7 cellular contexts compared by ENCODE assay signal in the genomic region with DNA sequence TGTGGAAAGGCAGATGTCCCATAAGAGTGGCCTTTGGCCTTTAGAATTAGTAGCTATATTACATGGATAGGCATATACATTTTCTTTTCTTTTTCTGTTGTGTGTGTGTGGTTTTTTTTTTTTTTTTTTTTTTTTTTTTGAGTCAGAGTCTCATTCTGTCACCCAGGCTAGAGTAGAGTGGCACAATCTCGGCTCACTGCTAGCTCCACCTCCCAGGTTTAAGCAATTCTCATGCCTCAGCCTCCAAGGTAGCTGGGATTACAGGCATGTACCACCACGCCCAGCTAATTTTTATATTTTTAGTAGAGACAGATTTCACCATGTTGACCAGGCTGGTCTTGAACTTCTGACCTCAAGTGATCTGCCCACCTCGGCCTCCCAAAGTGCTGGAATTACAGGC. TPM values are rescaled to one million over a fixed set of nuclear protein-coding genes. Genes with fewer than 3 reads are reported as not detected.
DNase-seq lines count a peak whose midpoint lies in the region; ATAC-seq lines count a peak whose summit lies in the region.
"Not testable (repeated sequence)": the region's sequence is repeated elsewhere in the genome, so short reads cannot be mapped to it uniquely, and the experiment has no call there.
"Had no signal": no experiment of that assay in that cellular context is flagged by ENCODE, and none has a peak within 500 bp of the region (broad histone marks: within the 10 kb centered on the region; RNA-seq: fewer than 3 reads in every experiment).

No MANE protein-coding gene starts in this region.

- peak overlapping the region in 6 of 8 donors; percentile 27 to 81 (median 70) for H3K27ac Mint-ChIP-seq in CD8-positive, alpha-beta memory T cell
- H3K27ac Mint-ChIP-seq in activated CD4-positive, alpha-beta T cell treated with anti-CD3 and anti-CD28 coated beads for 36 hours, result peak overlapping the region; percentile 72
- peak overlapping the region; percentile 34 for H3K27ac Mint-ChIP-seq in activated T-helper 1 cell treated with anti-CD3 and anti-CD28 coated beads, Interleukin-12 subunit alpha, Interleukin-12 subunit beta, Interleukin-2, Interleukin-4 antibody, amounts not matched to agents 30 ng/mL and 10 ng/mL and 1 ng/mL, durations not matched to agents 14 hours and 24 hours and 36 hours
- peak overlapping the region; percentile 79 for H3K27ac Mint-ChIP-seq in activated naive CD8-positive, alpha-beta T cell treated with anti-CD3 and anti-CD28 coated beads, Interleukin-2, amount 50 U/mL, for 24 hours
- peak overlapping the region; percentile 63 for H3K27ac Mint-ChIP-seq in stimulated activated naive CD8-positive, alpha-beta T cell treated with anti-CD3 and anti-CD28 coated beads, Interleukin-15, Interleukin-2, amounts not matched to agents 100 ng/mL and 50 ng/mL, for 24 hours

- not testable (repeated sequence) for H3K27ac ChIP-seq in CD8-positive, alpha-beta memory T cell (ENCODE audit: low read depth, low read length)

- peaks cover 18 to 20% (median 20%) of the 10 kb centered on the region in 3 donors for H3K4me1 Mint-ChIP-seq in CD8-positive, alpha-beta memory T cell
- peaks cover 23% of the 10 kb centered on the region for H3K4me1 Mint-ChIP-seq in activated CD4-positive, alpha-beta T cell treated with anti-CD3 and anti-CD28 coated beads for 36 hours
- H3K4me1 Mint-ChIP-seq in activated T-helper 1 cell treated with anti-CD3 and anti-CD28 coated beads, Interleukin-12 subunit alpha, Interleukin-12 subunit beta, Interleukin-2, Interleukin-4 antibody, amounts not matched to agents 30 ng/mL and 10 ng/mL and 1 ng/mL, durations not matched to agents 14 hours and 24 hours and 36 hours (ENCODE audit: low read depth), result peaks cover 21% of the 10 kb centered on the region
- H3K4me1 Mint-ChIP-seq in activated naive CD8-positive, alpha-beta T cell treated with anti-CD3 and anti-CD28 coated beads, Interleukin-2, amount 50 U/mL, for 24 hours, result peaks cover 17% of the 10 kb centered on the region
- H3K4me1 Mint-ChIP-seq in stimulated activated naive CD8-positive, alpha-beta T cell treated with anti-CD3 and anti-CD28 coated beads, Interleukin-15, Interleukin-2, amounts not matched to agents 100 ng/mL and 50 ng/mL, for 24 hours (ENCODE audit: low read depth), result peaks cover 16% of the 10 kb centered on the region

- not testable (repeated sequence) for H3K4me3 ChIP-seq in CD8-positive, alpha-beta memory T cell (ENCODE audit: low read length)

- POLR2A ChIA-PET in CD8-positive, alpha-beta memory T cell (lab: Charles Lee), result interaction anchor here (0.9 kb wide), 1 partner anchor 16 kb away, joined by 4 read pairs; a partner anchor contains a TSS
- POLR2A ChIA-PET in activated CD4-positive, alpha-beta T cell treated with anti-CD3 and anti-CD28 coated beads for 36 hours (lab: Charles Lee), result interaction anchor here (0.6 to 1.7 kb wide), 3 partner anchors 13 to 78 kb away, joined by 3 to 7 read pairs (median 5); no protein-coding TSS in a partner anchor

- H3K36me3 ChIP-seq in CD8-positive, alpha-beta memory T cell (ENCODE audit: insufficient read depth, low read length), result peaks cover 22% of the 10 kb centered on the region

- not testable (repeated sequence) for H3K4me3 Mint-ChIP-seq in CD8-positive, alpha-beta memory T cell; activated CD4-positive, alpha-beta T cell treated with anti-CD3 and anti-CD28 coated beads for 36 hours; activated T-helper 1 cell treated with anti-CD3 and anti-CD28 coated beads, Interleukin-12 subunit alpha, Interleukin-12 subunit beta, Interleukin-2, Interleukin-4 antibody, amounts not matched to agents 30 ng/mL and 10 ng/mL and 1 ng/mL, durations not matched to agents 14 hours and 24 hours and 36 hours; activated naive CD8-positive, alpha-beta T cell treated with anti-CD3 and anti-CD28 coated beads, Interleukin-2, amount 50 U/mL, for 24 hours; stimulated activated naive CD8-positive, alpha-beta T cell treated with anti-CD3 and anti-CD28 coated beads, Interleukin-15, Interleukin-2, amounts not matched to agents 100 ng/mL and 50 ng/mL, for 24 hours

- not testable (repeated sequence) for H3K27me3 Mint-ChIP-seq in CD8-positive, alpha-beta memory T cell; activated CD4-positive, alpha-beta T cell treated with anti-CD3 and anti-CD28 coated beads for 36 hours; activated T-helper 1 cell treated with anti-CD3 and anti-CD28 coated beads, Interleukin-12 subunit alpha, Interleukin-12 subunit beta, Interleukin-2, Interleukin-4 antibody, amounts not matched to agents 30 ng/mL and 10 ng/mL and 1 ng/mL, durations not matched to agents 14 hours and 24 hours and 36 hours (ENCODE audit: insufficient read depth); activated naive CD8-positive, alpha-beta T cell treated with anti-CD3 and anti-CD28 coated beads, Interleukin-2, amount 50 U/mL, for 24 hours; stimulated activated naive CD8-positive, alpha-beta T cell treated with anti-CD3 and anti-CD28 coated beads, Interleukin-15, Interleukin-2, amounts not matched to agents 100 ng/mL and 50 ng/mL, for 24 hours

- H3K4me1 ChIP-seq in CD8-positive, alpha-beta memory T cell (ENCODE audit: insufficient read depth, low read length), result peaks cover 16% of the 10 kb centered on the region

- not testable (repeated sequence) for H3K9me3 Mint-ChIP-seq in CD8-positive, alpha-beta memory T cell; activated CD4-positive, alpha-beta T cell treated with anti-CD3 and anti-CD28 coated beads for 36 hours (ENCODE audit: low read depth); activated T-helper 1 cell treated with anti-CD3 and anti-CD28 coated beads, Interleukin-12 subunit alpha, Interleukin-12 subunit beta, Interleukin-2, Interleukin-4 antibody, amounts not matched to agents 30 ng/mL and 10 ng/mL and 1 ng/mL, durations not matched to agents 14 hours and 24 hours and 36 hours; activated naive CD8-positive, alpha-beta T cell treated with anti-CD3 and anti-CD28 coated beads, Interleukin-2, amount 50 U/mL, for 24 hours; stimulated activated naive CD8-positive, alpha-beta T cell treated with anti-CD3 and anti-CD28 coated beads, Interleukin-15, Interleukin-2, amounts not matched to agents 100 ng/mL and 50 ng/mL, for 24 hours

- H3K9me3 ChIP-seq in CD8-positive, alpha-beta memory T cell (ENCODE audit: low read length), result not testable (repeated sequence)

- H3K27me3 ChIP-seq in CD8-positive, alpha-beta memory T cell (ENCODE audit: insufficient read depth, low read length, poor library complexity, severe bottlenecking), result not testable (repeated sequence)

- peaks cover 11 to 73% (median 27%) of the 10 kb centered on the region in 3 donors for H3K36me3 Mint-ChIP-seq in CD8-positive, alpha-beta memory T cell
- peaks cover 50% of the 10 kb centered on the region for H3K36me3 Mint-ChIP-seq in activated CD4-positive, alpha-beta T cell treated with anti-CD3 and anti-CD28 coated beads for 36 hours (ENCODE audit: low read depth)
- peaks cover 39% of the 10 kb centered on the region for H3K36me3 Mint-ChIP-seq in activated T-helper 1 cell treated with anti-CD3 and anti-CD28 coated beads, Interleukin-12 subunit alpha, Interleukin-12 subunit beta, Interleukin-2, Interleukin-4 antibody, amounts not matched to agents 30 ng/mL and 10 ng/mL and 1 ng/mL, durations not matched to agents 14 hours and 24 hours and 36 hours (ENCODE audit: low read depth)
- H3K36me3 Mint-ChIP-seq in activated naive CD8-positive, alpha-beta T cell treated with anti-CD3 and anti-CD28 coated beads, Interleukin-2, amount 50 U/mL, for 24 hours (ENCODE audit: low read depth), result peaks cover 48% of the 10 kb centered on the region
- peaks cover 62% of the 10 kb centered on the region for H3K36me3 Mint-ChIP-seq in stimulated activated naive CD8-positive, alpha-beta T cell treated with anti-CD3 and anti-CD28 coated beads, Interleukin-15, Interleukin-2, amounts not matched to agents 100 ng/mL and 50 ng/mL, for 24 hours (ENCODE audit: low read depth)

- CTCF ChIA-PET in CD8-positive, alpha-beta memory T cell (lab: Charles Lee), result interaction anchor here (0.9 to 16.7 kb wide), 6 partner anchors 9 to 86 kb away, joined by 3 to 174 read pairs (median 4); a partner anchor contains a TSS
- CTCF ChIA-PET in activated CD4-positive, alpha-beta T cell treated with anti-CD3 and anti-CD28 coated beads for 36 hours (lab: Charles Lee), result interaction anchor here (0.6 to 2.7 kb wide), 9 partner anchors 10 to 296 kb away, joined by 3 to 9 read pairs (median 4); no protein-coding TSS in a partner anchor

- intact Hi-C loops in activated CD4-positive, alpha-beta T cell treated with anti-CD3 and anti-CD28 coated beads for 36 hours (cut with DNase I, micrococcal nuclease); activated T-helper 1 cell treated with anti-CD3 and anti-CD28 coated beads, Interleukin-12 subunit alpha, Interleukin-12 subunit beta, Interleukin-2, Interleukin-4 antibody, amounts not matched to agents 30 ng/mL and 10 ng/mL and 1 ng/mL, durations not matched to agents 14 hours and 24 hours and 36 hours (cut with micrococcal nuclease): not testable (repeated sequence)

- ATAC-seq in activated CD4-positive, alpha-beta T cell treated with anti-CD3 and anti-CD28 coated beads for 36 hours, result peak; percentile 34
- ATAC-seq in activated naive CD8-positive, alpha-beta T cell treated with anti-CD3 and anti-CD28 coated beads, Interleukin-2, amount 50 U/mL, for 24 hours, result not testable (repeated sequence)
- ATAC-seq in esophagus mucosa, result peak; percentile 25

- not testable (repeated sequence) for DNase-seq in CD8-positive, alpha-beta memory T cell; activated CD4-positive, alpha-beta T cell treated with anti-CD3 and anti-CD28 coated beads for 36 hours; activated T-helper 1 cell treated with anti-CD3 and anti-CD28 coated beads, Interleukin-12 subunit alpha, Interleukin-12 subunit beta, Interleukin-2, Interleukin-4 antibody, amounts not matched to agents 30 ng/mL and 10 ng/mL and 1 ng/mL, durations not matched to agents 14 hours and 24 hours and 36 hours (ENCODE audit: low spot score); activated naive CD8-positive, alpha-beta T cell treated with anti-CD3 and anti-CD28 coated beads, Interleukin-2, amount 50 U/mL, for 24 hours

RNA-seq across cellular contexts. Expression of a gene that starts 16.1 kb away (rescaled TPM):
- 10 to 100 TPM; 60.5 to 63.1 TPM for total RNA-seq in CD8-positive, alpha-beta memory T cell
- 36.2 TPM for polyA plus RNA-seq in CD8-positive, alpha-beta memory T cell
- 10 to 100 TPM; 49.3 to 49.4 TPM for total RNA-seq in activated CD4-positive, alpha-beta T cell treated with anti-CD3 and anti-CD28 coated beads for 36 hours
- 113 and 124 TPM in 2 replicates for total RNA-seq in activated T-helper 1 cell treated with anti-CD3 and anti-CD28 coated beads, Interleukin-12 subunit alpha, Interleukin-12 subunit beta, Interleukin-2, Interleukin-4 antibody, amounts not matched to agents 30 ng/mL and 10 ng/mL and 1 ng/mL, durations not matched to agents 14 hours and 24 hours and 36 hours
- total RNA-seq in esophagus mucosa, result 19.5 TPM

RNA-seq across cellular contexts. Expression of a gene that starts 18.5 kb away (rescaled TPM):
- 10 to 100 TPM; 13.9 to 14.3 TPM for total RNA-seq in CD8-positive, alpha-beta memory T cell
- 0.56 TPM for polyA plus RNA-seq in CD8-positive, alpha-beta memory T cell
- total RNA-seq in activated CD4-positive, alpha-beta T cell treated with anti-CD3 and anti-CD28 coated beads for 36 hours, result 10 to 100 TPM in 1 of 2 experiments, 1 to 10 TPM in 1; 9.9 to 13.1 TPM
- total RNA-seq in activated T-helper 1 cell treated with anti-CD3 and anti-CD28 coated beads, Interleukin-12 subunit alpha, Interleukin-12 subunit beta, Interleukin-2, Interleukin-4 antibody, amounts not matched to agents 30 ng/mL and 10 ng/mL and 1 ng/mL, durations not matched to agents 14 hours and 24 hours and 36 hours, result 9.1 and 11.2 TPM in 2 replicates
- total RNA-seq in esophagus mucosa, result 0.32 TPM
- total RNA-seq: LHCN-M2 had no signal

RNA-seq across cellular contexts. Expression of a gene that starts 30.8 kb away (rescaled TPM):
- total RNA-seq in CD8-positive, alpha-beta memory T cell, result 100 to 1,000 TPM; 101 to 109 TPM
- polyA plus RNA-seq in CD8-positive, alpha-beta memory T cell, result 153 TPM
- total RNA-seq in activated CD4-positive, alpha-beta T cell treated with anti-CD3 and anti-CD28 coated beads for 36 hours, result 10 to 100 TPM; 70.3 to 71.7 TPM
- total RNA-seq in activated T-helper 1 cell treated with anti-CD3 and anti-CD28 coated beads, Interleukin-12 subunit alpha, Interleukin-12 subunit beta, Interleukin-2, Interleukin-4 antibody, amounts not matched to agents 30 ng/mL and 10 ng/mL and 1 ng/mL, durations not matched to agents 14 hours and 24 hours and 36 hours, result 104 and 107 TPM in 2 replicates
- total RNA-seq in esophagus mucosa, result 19.3 TPM

RNA-seq across cellular contexts. Expression of a gene that starts 31.0 kb away (rescaled TPM):
- total RNA-seq in CD8-positive, alpha-beta memory T cell, result under 1 TPM; 0.47 to 0.50 TPM
- not detected for polyA plus RNA-seq in CD8-positive, alpha-beta memory T cell
- total RNA-seq in activated CD4-positive, alpha-beta T cell treated with anti-CD3 and anti-CD28 coated beads for 36 hours, result 1 to 10 TPM; 1.4 to 2.1 TPM
- total RNA-seq in activated T-helper 1 cell treated with anti-CD3 and anti-CD28 coated beads, Interleukin-12 subunit alpha, Interleukin-12 subunit beta, Interleukin-2, Interleukin-4 antibody, amounts not matched to agents 30 ng/mL and 10 ng/mL and 1 ng/mL, durations not matched to agents 14 hours and 24 hours and 36 hours, result 0.27 and 0.41 TPM in 2 replicates
- total RNA-seq in esophagus mucosa, result 0.32 TPM

RNA-seq across cellular contexts. Expression of a gene that starts 47.0 kb away (rescaled TPM):
- 1 to 10 TPM; 6.8 TPM for total RNA-seq in CD8-positive, alpha-beta memory T cell
- 1.6 TPM for polyA plus RNA-seq in CD8-positive, alpha-beta memory T cell
- total RNA-seq in activated CD4-positive, alpha-beta T cell treated with anti-CD3 and anti-CD28 coated beads for 36 hours, result 1 to 10 TPM; 7.6 to 8.9 TPM
- 4.3 and 4.7 TPM in 2 replicates for total RNA-seq in activated T-helper 1 cell treated with anti-CD3 and anti-CD28 coated beads, Interleukin-12 subunit alpha, Interleukin-12 subunit beta, Interleukin-2, Interleukin-4 antibody, amounts not matched to agents 30 ng/mL and 10 ng/mL and 1 ng/mL, durations not matched to agents 14 hours and 24 hours and 36 hours
- total RNA-seq in esophagus mucosa, result 5.2 TPM
